Comparison of ENCODE assay signal across 30 cellular contexts in genomic region chr17:14791221-14791620, GRCh38.
"Had no signal": no experiment of that assay in that cellular context is flagged by ENCODE, and none has a peak within 500 bp of the region (broad histone marks: within the 10 kb centered on the region; RNA-seq: fewer than 3 reads in every experiment).

No MANE protein-coding gene starts in this region.

- H3K27ac ChIP-seq: cardiac muscle cell, esophagus muscularis mucosa, pancreas, prostate gland, skin epidermis, suprapubic skin, tibial artery, upper lobe of right lung, VCaP had no signal

- ATAC-seq: activated T-cell treated with anti-CD3 and anti-CD28 coated beads, Interleukin-2, amount 50 U/mL, for 72 hours; pancreas; sciatic nerve had no signal

- H3K27ac Mint-ChIP-seq: activated naive CD8-positive, alpha-beta T cell; activated T-cell treated with anti-CD3 and anti-CD28 coated beads, Interleukin-2, amount 50 U/mL, for 72 hours; mesothelial cell of epicardium; nephron progenitor cell; stimulated activated memory B cell treated with anti-CD40 and anti-IgM and Interleukin-4, amounts not matched to agents 10 μg/mL and 1 μg/mL and 100 μg/mL, for 72 hours; T-helper 1 cell treated with Interleukin-12 subunit alpha and Interleukin-12 subunit beta and Interleukin-4 antibody, amounts not matched to agents 30 μg/mL and 1 μg/mL, for 36 hours had no signal

- H3K36me3 ChIP-seq: cardiac muscle cell, esophagus muscularis mucosa, pancreas, prostate gland, suprapubic skin, tibial artery, upper lobe of right lung had no signal

- H3K9me3 ChIP-seq: esophagus muscularis mucosa, pancreas, prostate gland, suprapubic skin, tibial artery, upper lobe of right lung had no signal

- H3K36me3 Mint-ChIP-seq: activated naive CD8-positive, alpha-beta T cell; mesothelial cell of epicardium; naive B cell; stimulated activated memory B cell treated with anti-CD40 and anti-IgM and Interleukin-4, amounts not matched to agents 10 μg/mL and 1 μg/mL and 100 μg/mL, for 72 hours had no signal

- H3K4me1 ChIP-seq: pancreas, tibial artery, upper lobe of right lung had no signal

- H3K4me3 ChIP-seq: cardiac muscle cell, esophagus muscularis mucosa, pancreas, prostate gland, skin epidermis, suprapubic skin, tibial artery, upper lobe of right lung had no signal

- H3K4me3 Mint-ChIP-seq: activated naive CD8-positive, alpha-beta T cell; activated T-cell treated with anti-CD3 and anti-CD28 coated beads, Interleukin-2, amount 50 U/mL, for 72 hours; mesothelial cell of epicardium; nephron progenitor cell; stimulated activated memory B cell treated with anti-CD40 and anti-IgM and Interleukin-4, amounts not matched to agents 10 μg/mL and 1 μg/mL and 100 μg/mL, for 72 hours; T-helper 1 cell treated with Interleukin-12 subunit alpha and Interleukin-12 subunit beta and Interleukin-4 antibody, amounts not matched to agents 30 μg/mL and 1 μg/mL, for 36 hours had no signal

- DNase-seq: activated CD4-positive, alpha-beta T cell treated with anti-CD3 and anti-CD28 coated beads for 4 hours; activated CD4-positive, alpha-beta T cell treated with anti-CD3 and anti-CD28 coated beads, Interleukin-2, amount 50 U/mL, for 4 hours; activated naive CD4-positive, alpha-beta T cell treated with Interleukin-2 at 50 U/mL for 16 hours; activated T-cell treated with anti-CD3 and anti-CD28 coated beads for 4 hours; activated T-cell treated with anti-CD3 and anti-CD28 coated beads, Interleukin-2, amount 50 U/mL, for 72 hours; anterior cingulate cortex; cerebellar nuclear complex; cortex of kidney; islet precursor cell; left cardiac atrium; nephron progenitor cell; pancreas; stimulated activated CD4-positive, alpha-beta T cell treated with anti-CD3 and anti-CD28 coated beads, Interleukin-12 subunit alpha, Interleukin-12 subunit beta, amount 100 ng/mL, for 4 hours; stimulated activated CD4-positive, alpha-beta T cell treated with anti-CD3 and anti-CD28 coated beads, Interleukin-4, amount 100 ng/mL, for 4 hours; stimulated activated CD8-positive, alpha-beta memory T cell treated with anti-CD3 and anti-CD28 coated beads, Interleukin-4, amount 100 ng/mL, for 48 hours; T-helper 9 cell; tibial artery; upper lobe of right lung had no signal

- H3K9me3 Mint-ChIP-seq: activated T-cell treated with anti-CD3 and anti-CD28 coated beads, Interleukin-2, amount 50 U/mL, for 72 hours; mesothelial cell of epicardium; naive B cell; nephron progenitor cell; stimulated activated memory B cell treated with anti-CD40 and anti-IgM and Interleukin-4, amounts not matched to agents 10 μg/mL and 1 μg/mL and 100 μg/mL, for 72 hours; T-helper 1 cell treated with Interleukin-12 subunit alpha and Interleukin-12 subunit beta and Interleukin-4 antibody, amounts not matched to agents 30 μg/mL and 1 μg/mL, for 36 hours had no signal

- H3K27me3 ChIP-seq: cardiac muscle cell, pancreas, tibial artery had no signal
